Comparison of ENCODE assay signal across 17 cellular contexts in the genomic region with DNA sequence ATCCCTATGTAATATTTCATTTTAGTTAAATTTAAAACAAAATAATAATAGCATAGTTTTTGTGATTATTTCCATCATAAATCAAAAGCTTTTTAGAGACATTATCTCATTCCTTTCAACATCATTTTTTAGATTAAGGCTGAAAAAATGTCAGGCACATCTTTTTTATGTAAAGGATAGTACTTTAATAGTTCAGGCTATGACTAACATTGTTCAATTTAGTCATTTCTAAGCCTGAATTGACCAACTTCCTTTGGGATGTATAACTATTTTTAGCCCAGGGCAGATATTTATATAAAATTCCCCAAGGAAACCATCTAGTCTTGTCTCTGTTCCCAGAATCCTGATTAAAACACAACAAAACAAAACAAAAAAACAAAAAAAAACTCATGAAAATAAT.
DNase-seq lines count a peak whose midpoint lies in the region; ATAC-seq, FAIRE-seq and TF ChIP-seq lines count a peak whose summit lies in the region.
"Had no signal": no experiment of that assay in that cellular context is flagged by ENCODE, and none has a peak within 500 bp of the region (broad histone marks: within the 10 kb centered on the region; RNA-seq: fewer than 3 reads in every experiment).

No MANE protein-coding gene starts in this region.

- no peak overlapping the region for H3K27ac ChIP-seq in foreskin keratinocyte
- H3K27ac ChIP-seq: thoracic aorta had no signal

- H3K4me1 ChIP-seq in foreskin keratinocyte = peaks cover 27% of the 10 kb centered on the region

- peak; percentile 51 for ATAC-seq in foreskin keratinocyte
- ATAC-seq in GM19324 (IDR thresholded peaks at IDR 0.05; ENCODE audit: low FRiP score, unreplicated experiment) = no peak
- ATAC-seq: activated CD4-positive, alpha-beta T cell treated with anti-CD3 and anti-CD28 coated beads for 36 hours had no signal

- peak; percentile 83 for DNase-seq in HCEC 1CT
- DNase-seq in amniotic epithelial cell (ENCODE audit: low read depth) = peak; percentile 59
- peak; percentile 34 to 68 for DNase-seq in foreskin keratinocyte
- peak; percentile 69 for DNase-seq in stromal cell of bone marrow (ENCODE audit: low read depth)
- no peak for DNase-seq in Ammon's horn (ENCODE audit: low spot score)
- DNase-seq in GM19239 (ENCODE audit: insufficient read length, low spot score) = no peak
- DNase-seq: activated CD4-positive, alpha-beta T cell treated with anti-CD3 and anti-CD28 coated beads for 36 hours; activated CD8-positive, alpha-beta memory T cell treated with anti-CD3 and anti-CD28 coated beads, Interleukin-2, amount 50 U/mL, for 4 hours; activated naive CD4-positive, alpha-beta T cell; hippocampal formation; KBM-7; NCI-H1417; NCI-H2227 treated with DMSO at 0.1 percent for 48 hours; stimulated activated CD4-positive, alpha-beta T cell treated with anti-CD3 and anti-CD28 coated beads, Interleukin-4, amount 100 ng/mL, for 4 hours; T-helper 9 cell had no signal

- H3K27me3 ChIP-seq in foreskin keratinocyte = no peaks in the 10 kb centered on the region

- FAIRE-seq in GM19239 (lab: Jason Lieb, UNC) = no peak

- no peak for TF ChIP-seq CTCF in foreskin keratinocyte (conservative IDR thresholded peaks at IDR 0.05)

Comparison
In these comparisons a context has a peak if more than half of its experiments do, and no peak if none do; other contexts are left out.
1. DNase-seq: peak in HCEC 1CT (single experiment), amniotic epithelial cell (single experiment), foreskin keratinocyte (2 of 2) and stromal cell of bone marrow (single experiment); none in Ammon's horn (single experiment) and GM19239 (single experiment).